In the genomic region with DNA sequence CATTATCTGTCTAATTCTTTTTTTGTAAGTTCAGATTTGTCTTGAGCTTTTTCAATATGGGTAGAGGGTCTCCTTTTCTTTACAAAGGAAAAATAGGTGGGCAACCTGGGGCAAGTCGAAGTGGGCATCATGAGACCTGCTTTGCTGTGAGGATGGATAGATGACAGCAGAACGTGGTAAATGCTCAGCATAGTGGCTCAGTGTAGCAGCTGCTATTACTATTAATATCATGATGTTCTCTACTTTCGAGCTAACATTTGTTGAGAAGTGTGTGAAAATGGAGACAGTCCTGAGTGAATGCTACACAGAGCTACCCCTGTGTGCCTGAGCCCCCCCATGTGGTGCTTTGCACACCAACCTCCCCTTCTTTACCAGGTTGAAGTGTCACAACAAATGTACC, we compare ENCODE assay signal across 16 cellular contexts.
"Had no signal": no experiment of that assay in that cellular context is flagged by ENCODE, and none has a peak within 500 bp of the region (broad histone marks: within the 10 kb centered on the region; RNA-seq: fewer than 3 reads in every experiment).

No MANE protein-coding gene starts in this region.

- H3K4me1 ChIP-seq: gastroesophageal sphincter, transverse colon had no signal

- H3K27ac Mint-ChIP-seq: natural killer cell treated with Interleukin-12 subunit alpha and Interleukin-12 subunit beta and Interleukin-15 and Interleukin-18, amount 100 ng/mL, for 72 hours; stimulated activated naive B cell treated with anti-CD40 and anti-IgM and Interleukin-4, amounts not matched to agents 10 μg/mL and 1 μg/mL and 100 μg/mL, for 72 hours had no signal

- H3K36me3 ChIP-seq: transverse colon had no signal

- H3K27ac ChIP-seq: esophagus muscularis mucosa, gastroesophageal sphincter, thoracic aorta, transverse colon had no signal

- DNase-seq: effector memory CD4-positive, alpha-beta T cell; glutamatergic neuron; islet precursor cell; mucosa of descending colon; small intestine; stimulated activated CD4-positive, alpha-beta T cell treated with anti-CD3 and anti-CD28 coated beads, Interleukin-4, amount 100 ng/mL, for 24 hours; stimulated activated naive B cell treated with anti-CD40 and anti-IgM and Interleukin-4, amounts not matched to agents 10 μg/mL and 1 μg/mL and 100 μg/mL, for 72 hours; stimulated activated naive CD8-positive, alpha-beta T cell treated with anti-CD3 and anti-CD28 coated beads, Interleukin-15, amount 100 ng/mL, for 72 hours; substantia nigra; transverse colon had no signal

- H3K9me3 Mint-ChIP-seq: natural killer cell treated with Interleukin-12 subunit alpha and Interleukin-12 subunit beta and Interleukin-15 and Interleukin-18, amount 100 ng/mL, for 72 hours; stimulated activated naive B cell treated with anti-CD40 and anti-IgM and Interleukin-4, amounts not matched to agents 10 μg/mL and 1 μg/mL and 100 μg/mL, for 72 hours; stimulated activated naive CD8-positive, alpha-beta T cell treated with anti-CD3 and anti-CD28 coated beads, Interleukin-15, amount 100 ng/mL, for 72 hours had no signal

- H3K27me3 ChIP-seq: esophagus muscularis mucosa, gastroesophageal sphincter, transverse colon had no signal

- ATAC-seq: gastroesophageal sphincter; left lobe of liver; mucosa of descending colon; natural killer cell treated with Interleukin-12 subunit alpha and Interleukin-12 subunit beta and Interleukin-15 and Interleukin-18, amount 100 ng/mL, for 72 hours; sciatic nerve; stimulated activated naive B cell treated with anti-CD40 and anti-IgM and Interleukin-4, amounts not matched to agents 10 μg/mL and 1 μg/mL and 100 μg/mL, for 72 hours; stimulated activated naive CD8-positive, alpha-beta T cell treated with anti-CD3 and anti-CD28 coated beads, Interleukin-15, amount 100 ng/mL, for 72 hours had no signal

- H3K9me3 ChIP-seq: esophagus muscularis mucosa, gastroesophageal sphincter, mucosa of descending colon, thoracic aorta, transverse colon had no signal

- H3K4me3 ChIP-seq: esophagus muscularis mucosa, gastroesophageal sphincter, mucosa of descending colon, thoracic aorta, transverse colon had no signal
